Comparison of ENCODE assay signal across 23 cellular contexts in the genomic region with DNA sequence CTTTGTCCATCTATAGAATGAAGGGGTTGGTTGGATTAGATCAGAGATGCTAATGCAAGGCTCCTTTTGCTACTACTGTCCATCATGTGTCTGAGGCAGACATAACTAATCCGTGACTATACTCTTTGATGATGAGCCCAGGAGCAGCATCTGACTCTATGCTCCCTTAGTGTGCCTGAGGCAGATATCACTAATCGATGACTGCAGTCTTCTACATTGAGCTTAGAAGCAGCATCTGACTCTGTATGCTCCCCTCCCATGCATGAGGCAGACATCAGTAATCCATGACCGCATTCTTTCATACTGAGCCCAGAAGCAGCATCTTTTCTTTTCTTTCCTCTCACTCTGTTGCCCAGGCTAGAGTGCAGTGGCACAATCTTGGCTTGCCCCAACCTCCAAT. TPM values are rescaled to one million over a fixed set of nuclear protein-coding genes. Genes with fewer than 3 reads are reported as not detected.
DNase-seq lines count a peak whose midpoint lies in the region; ATAC-seq, FAIRE-seq and TF ChIP-seq lines count a peak whose summit lies in the region.
"Had no signal": no experiment of that assay in that cellular context is flagged by ENCODE, and none has a peak within 500 bp of the region (broad histone marks: within the 10 kb centered on the region; RNA-seq: fewer than 3 reads in every experiment).

No MANE protein-coding gene starts in this region.

- H3K4me3 ChIP-seq in HEK293 (ENCODE audit: low read depth, low read length) (no peak overlapping the region), K562 (no peak overlapping the region)
- H3K4me3 ChIP-seq: SJSA1 had no signal

- H3K27ac ChIP-seq in HEK293 (ENCODE audit: extremely low read depth, low read depth, low read length) (no peak overlapping the region), K562 (ENCODE audit: extremely low read depth, low read depth, low read length) (no peak overlapping the region)
- H3K27ac ChIP-seq: SJSA1 had no signal

- CTCF ChIA-PET in HEK293 (lab: Yijun Ruan, JAX) (interaction anchor here (0.6 kb wide), 1 partner anchor 127 kb away, joined by 3 read pairs; no protein-coding TSS in a partner anchor), K562 (lab: Yijun Ruan, JAX; ENCODE audit: low intra/inter-chr PET ratio) (no interaction called here)

- 60% methylated on average over 3 of the region's 3 CpGs for WGBS in K562 (ENCODE audit: insufficient coverage, low coverage, missing lambda C conversion rate)

- H3K9me1 ChIP-seq in K562 (ENCODE audit: control insufficient read depth, insufficient read depth, low read length): no peaks in the 10 kb centered on the region

- DNase-seq in D341Med (ENCODE audit: low spot score): peak; percentile 1
- DNase-seq in K562 (ENCODE audit: extremely low read depth in 1 of 4, low spot score in 3 of 4): no peak
- DNase-seq in kidney tubule cell (ENCODE audit: low spot score): peak; percentile 20
- no peak for DNase-seq in nucleus accumbens (lab: John Stamatoyannopoulos, UW)
- DNase-seq in NCI-H2171 (lab: John Stamatoyannopoulos, UW): no peak
- DNase-seq: H7, KG1, MV-4-11, NCI-H1105 treated with DMSO at 0.1 percent for 48 hours, NCI-H2081, NCI-H2171 treated with DMSO at 0.1 percent for 48 hours, NCI-H446, NCI-H526 had no signal

- no peak overlapping the region for H3K9ac ChIP-seq in K562 (ENCODE audit: insufficient read depth in 1 of 2, low read depth in 2 of 2, low read length in 2 of 2)

- H3K9me3 ChIP-seq in HEK293 (ENCODE audit: control insufficient read depth, insufficient read depth, low read depth, low read length): no peaks in the 10 kb centered on the region
- H3K9me3 ChIP-seq in K562 (replicated peaks; ENCODE audit: control insufficient read depth, insufficient read depth, low read depth, low read length): no peaks in the 10 kb centered on the region
- H3K9me3 ChIP-seq: SJSA1 had no signal

- no peaks in the 10 kb centered on the region for H3K27me3 ChIP-seq in K562 (ENCODE audit: control insufficient read depth in 2 of 2, insufficient read depth in 2 of 2, low read length in 2 of 2)
- H3K27me3 ChIP-seq: SJSA1 had no signal

- no peak for TF ChIP-seq RAD21 in K562 (CRISPR knock-in tag; conservative IDR thresholded peaks at IDR 0.05 in 1 of 2, IDR thresholded peaks at IDR 0.05 in 1 of 2)

- in situ Hi-C loops in K562 (cut with MboI): no loop called here

- TF ChIP-seq EP300 in K562 (IDR thresholded peaks at IDR 0.05; ENCODE audit: low read length): no peak

- POLR2A ChIA-PET in HEK293 (lab: Yijun Ruan, JAX): no interaction called here
- POLR2A ChIA-PET in K562 (lab: Yijun Ruan, JAX): no interaction called here

- no peak overlapping the region for H3K4me2 ChIP-seq in K562 (ENCODE audit: insufficient read depth, low read length)

- H3K4me1 ChIP-seq in HEK293 (ENCODE audit: control insufficient read depth, insufficient read depth, low read length) (no peaks in the 10 kb centered on the region), K562 (replicated peaks in 1 of 2; ENCODE audit: control insufficient read depth in 2 of 2, insufficient read depth in 2 of 2, low read length in 2 of 2) (peaks cover 21 to 32% of the 10 kb centered on the region in 2 experiments)

- H3K79me2 ChIP-seq in K562 (ENCODE audit: control insufficient read depth, insufficient read depth, low read length): no peaks in the 10 kb centered on the region

- no TSS peak for BruUV-seq in K562 (replicated peaks; lab: Mats Ljungman, UMichigan)

- no peak for TF ChIP-seq CTCF in HEK293 (tag by site-specific recombination; IDR thresholded peaks at IDR 0.05)
- TF ChIP-seq CTCF in K562 (IDR thresholded peaks at IDR 0.05 in 2 of 3, conservative IDR thresholded peaks at IDR 0.05 in 1 of 3; ENCODE audit: insufficient read depth in 2 of 3, low read depth in 1 of 3, low read length in 3 of 3): no peak

- TF ChIP-seq POLR2A in K562 (conservative IDR thresholded peaks at IDR 0.05): no peak

- FAIRE-seq in K562 (lab: Jason Lieb, UNC): no peak
- FAIRE-seq: A204.1, HepG2, RCC 7860 had no signal

- no peak overlapping the region for H2AFZ ChIP-seq in K562 (ENCODE audit: low read depth, low read length)

- no peak for ATAC-seq in K562
- no peak for ATAC-seq in HG03571 (IDR thresholded peaks at IDR 0.05; ENCODE audit: unreplicated experiment)
- no peak for ATAC-seq in GM21619 (IDR thresholded peaks at IDR 0.05; ENCODE audit: unreplicated experiment)
- ATAC-seq: HepG2, Right ventricle myocardium inferior had no signal

- H3K36me3 ChIP-seq in HEK293 (ENCODE audit: control insufficient read depth in 2 of 2, insufficient read depth in 1 of 2, low read length in 2 of 2) (peaks cover 0 to 6% of the 10 kb centered on the region in 2 experiments; a peak in 1 of 3 replicates), K562 (ENCODE audit: control insufficient read depth, insufficient read depth, low read length) (no peaks in the 10 kb centered on the region)
- H3K36me3 ChIP-seq: SJSA1 had no signal

- intact Hi-C loops in K562 (cut with micrococcal nuclease): no loop called here

- H4K20me1 ChIP-seq in K562 (replicated peaks; ENCODE audit: control insufficient read depth, insufficient read depth, low read length): no peaks in the 10 kb centered on the region

RNA-seq across cellular contexts. Expression of a gene that starts 4.2 kb away (rescaled TPM):
- total RNA-seq in K562 (2011; cell fraction: chromatin; rRNA removed; ENCODE audit: low replicate concordance): 4.2 and 11.1 TPM in 2 replicates
- total RNA-seq in K562 (2011; cell fraction: nucleolus; rRNA removed): 6.1 and 8.5 TPM in 2 replicates
- total RNA-seq in K562 (2011; cell fraction: nucleoplasm; rRNA removed): 4.6 and 5.1 TPM in 2 replicates
- total RNA-seq in K562 (2014; rRNA removed): 1.4 and 1.6 TPM in 2 replicates
- total RNA-seq in K562 (2014; rRNA removed; fragmentation: Illumina TruSeq; extraction: Trizol): 1.3 and 1.4 TPM in 2 replicates
- total RNA-seq in K562 (2015; rRNA removed; fragmentation: Illumina TruSeq; extraction: Trizol): 1.9 and 2.1 TPM in 2 replicates
- total RNA-seq in K562 (2021): 1.4 and 2.0 TPM in 2 replicates
- 1.2 and 1.7 TPM in 2 replicates for polyA plus RNA-seq in K562 (2011; rRNA removed)
- polyA plus RNA-seq in K562 (2011; cell fraction: cytosol; rRNA removed): 1.7 and 4.4 TPM in 2 replicates
- polyA plus RNA-seq in K562 (2011; cell fraction: nucleus; rRNA removed): 1.0 and 1.9 TPM in 2 replicates
- 3.4 and 5.8 TPM in 2 replicates for polyA plus RNA-seq in K562 (2012)
- 2.5 and 2.7 TPM in 2 replicates for polyA plus RNA-seq in K562 (2014; fragmentation: Illumina TruSeq; extraction: Trizol)
- 1 to 10 TPM; 4.8 to 5.4 TPM for polyA plus RNA-seq in K562 (2014; fragmentation: Nextera tagmentation; extraction: Ambion mirVana)
- 0.88 and 1.5 TPM in 2 replicates for polyA plus RNA-seq in K562 (2014; rRNA removed)
- 0.63 and 1.9 TPM in 2 replicates for polyA minus RNA-seq in K562 (2011; rRNA and poly(A)+ RNA removed)
- polyA minus RNA-seq in K562 (2011; cell fraction: cytosol; rRNA and poly(A)+ RNA removed): 2.4 TPM in 1 of 2 replicates, not detected in the other
- polyA minus RNA-seq in K562 (2011; cell fraction: nucleus; rRNA and poly(A)+ RNA removed): 0.78 and 1.8 TPM in 2 replicates

RNA-seq across cellular contexts. Expression of a gene that starts 19.5 kb away (rescaled TPM):
- total RNA-seq in K562 (2011; cell fraction: chromatin; rRNA removed; ENCODE audit: low replicate concordance): 71.4 and 154 TPM in 2 replicates
- 93.2 and 100 TPM in 2 replicates for total RNA-seq in K562 (2011; cell fraction: nucleolus; rRNA removed)
- 58.0 and 70.3 TPM in 2 replicates for total RNA-seq in K562 (2011; cell fraction: nucleoplasm; rRNA removed)
- 154 and 158 TPM in 2 replicates for total RNA-seq in K562 (2014; rRNA removed)
- total RNA-seq in K562 (2014; rRNA removed; fragmentation: Illumina TruSeq; extraction: Trizol): 83.0 and 89.9 TPM in 2 replicates
- 117 and 126 TPM in 2 replicates for total RNA-seq in K562 (2015; rRNA removed; fragmentation: Illumina TruSeq; extraction: Trizol)
- total RNA-seq in K562 (2021): 136 and 151 TPM in 2 replicates
- 85.2 and 95.3 TPM in 2 replicates for polyA plus RNA-seq in K562 (2011; rRNA removed)
- 105 and 226 TPM in 2 replicates for polyA plus RNA-seq in K562 (2011; cell fraction: cytosol; rRNA removed)
- polyA plus RNA-seq in K562 (2011; cell fraction: nucleus; rRNA removed): 99.8 and 134 TPM in 2 replicates
- polyA plus RNA-seq in K562 (2012): 61.0 and 83.5 TPM in 2 replicates
- 117 and 127 TPM in 2 replicates for polyA plus RNA-seq in K562 (2014; fragmentation: Illumina TruSeq; extraction: Trizol)
- 1 to 10 TPM; 6.5 to 8.2 TPM for polyA plus RNA-seq in K562 (2014; fragmentation: Nextera tagmentation; extraction: Ambion mirVana)
- polyA plus RNA-seq in K562 (2014; rRNA removed): 83.8 and 94.3 TPM in 2 replicates
- polyA minus RNA-seq in K562 (2011; rRNA and poly(A)+ RNA removed): 104 and 142 TPM in 2 replicates
- 65.7 and 82.8 TPM in 2 replicates for polyA minus RNA-seq in K562 (2011; cell fraction: cytosol; rRNA and poly(A)+ RNA removed)
- 48.7 and 75.2 TPM in 2 replicates for polyA minus RNA-seq in K562 (2011; cell fraction: nucleus; rRNA and poly(A)+ RNA removed)

RNA-seq across cellular contexts. Expression of a gene that starts 24.4 kb away (rescaled TPM):
- 1.3 and 3.7 TPM in 2 replicates for total RNA-seq in K562 (2011; cell fraction: chromatin; rRNA removed; ENCODE audit: low replicate concordance)
- total RNA-seq in K562 (2011; cell fraction: nucleolus; rRNA removed): 2.9 and 4.3 TPM in 2 replicates
- total RNA-seq in K562 (2011; cell fraction: nucleoplasm; rRNA removed): 2.7 TPM in 2 replicates
- 1.6 and 2.3 TPM in 2 replicates for total RNA-seq in K562 (2014; rRNA removed)
- 0.32 and 0.36 TPM in 2 replicates for total RNA-seq in K562 (2014; rRNA removed; fragmentation: Illumina TruSeq; extraction: Trizol)
- total RNA-seq in K562 (2015; rRNA removed; fragmentation: Illumina TruSeq; extraction: Trizol): 0.83 and 1.0 TPM in 2 replicates
- 1.6 and 1.7 TPM in 2 replicates for total RNA-seq in K562 (2021)
- 0.79 and 0.88 TPM in 2 replicates for polyA plus RNA-seq in K562 (2011; rRNA removed)
- polyA plus RNA-seq in K562 (2011; cell fraction: cytosol; rRNA removed): 0.86 and 3.2 TPM in 2 replicates
- 0.44 and 0.95 TPM in 2 replicates for polyA plus RNA-seq in K562 (2011; cell fraction: nucleus; rRNA removed)
- polyA plus RNA-seq in K562 (2012): 1.1 and 1.5 TPM in 2 replicates
- polyA plus RNA-seq in K562 (2014; fragmentation: Illumina TruSeq; extraction: Trizol): 0.54 and 0.58 TPM in 2 replicates
- under 1 TPM in 1 of 2 experiments, not detected in 1; 0.06 TPM for polyA plus RNA-seq in K562 (2014; fragmentation: Nextera tagmentation; extraction: Ambion mirVana)
- 1.1 TPM in 2 replicates for polyA plus RNA-seq in K562 (2014; rRNA removed)
- 0.36 and 0.46 TPM in 2 replicates for polyA minus RNA-seq in K562 (2011; rRNA and poly(A)+ RNA removed)
- 0.91 and 1.5 TPM in 2 replicates for polyA minus RNA-seq in K562 (2011; cell fraction: cytosol; rRNA and poly(A)+ RNA removed)
- 1.1 and 1.3 TPM in 2 replicates for polyA minus RNA-seq in K562 (2011; cell fraction: nucleus; rRNA and poly(A)+ RNA removed)

RNA-seq across cellular contexts. Expression of a gene that starts 36.7 kb away (rescaled TPM):
- 1.4 TPM in 1 of 2 replicates, not detected in the other for total RNA-seq in K562 (2011; cell fraction: chromatin; rRNA removed; ENCODE audit: low replicate concordance)
- total RNA-seq in K562 (2011; cell fraction: nucleolus; rRNA removed): 3.0 and 3.9 TPM in 2 replicates
- total RNA-seq in K562 (2011; cell fraction: nucleoplasm; rRNA removed): 1.5 and 1.6 TPM in 2 replicates
- 0.45 and 1.3 TPM in 2 replicates for total RNA-seq in K562 (2014; rRNA removed)
- total RNA-seq in K562 (2014; rRNA removed; fragmentation: Illumina TruSeq; extraction: Trizol): 0.15 TPM in 1 of 2 replicates, not detected in the other
- total RNA-seq in K562 (2015; rRNA removed; fragmentation: Illumina TruSeq; extraction: Trizol): 0.38 and 0.43 TPM in 2 replicates
- 1.5 and 1.6 TPM in 2 replicates for total RNA-seq in K562 (2021)
- polyA plus RNA-seq in K562 (2011; rRNA removed): 0.10 and 0.79 TPM in 2 replicates
- polyA plus RNA-seq in K562 (2011; cell fraction: cytosol; rRNA removed): 1.1 and 1.7 TPM in 2 replicates
- polyA plus RNA-seq in K562 (2011; cell fraction: nucleus; rRNA removed): 0.40 and 0.63 TPM in 2 replicates
- polyA plus RNA-seq in K562 (2012): 0.83 and 2.2 TPM in 2 replicates
- 0.22 and 0.72 TPM in 2 replicates for polyA plus RNA-seq in K562 (2014; fragmentation: Illumina TruSeq; extraction: Trizol)
- polyA plus RNA-seq in K562 (2014; fragmentation: Nextera tagmentation; extraction: Ambion mirVana): under 1 TPM in 1 of 2 experiments, not detected in 1; 0.03 TPM
- 0.80 and 1.9 TPM in 2 replicates for polyA plus RNA-seq in K562 (2014; rRNA removed)
- polyA minus RNA-seq in K562 (2011; rRNA and poly(A)+ RNA removed): 0.25 TPM in 1 of 2 replicates, not detected in the other
- 1.1 TPM in 1 of 2 replicates, not detected in the other for polyA minus RNA-seq in K562 (2011; cell fraction: cytosol; rRNA and poly(A)+ RNA removed)
- polyA minus RNA-seq in K562 (2011; cell fraction: nucleus; rRNA and poly(A)+ RNA removed): 0.13 and 0.33 TPM in 2 replicates
- total RNA-seq: B cell, OCI-LY7, SJSA1 had no signal

RNA-seq across cellular contexts. Expression of a gene that starts 56.5 kb away (rescaled TPM):
- 6.0 and 6.8 TPM in 2 replicates for total RNA-seq in K562 (2011; cell fraction: chromatin; rRNA removed; ENCODE audit: low replicate concordance)
- total RNA-seq in K562 (2011; cell fraction: nucleolus; rRNA removed): 5.1 and 6.8 TPM in 2 replicates
- total RNA-seq in K562 (2011; cell fraction: nucleoplasm; rRNA removed): 4.5 and 6.7 TPM in 2 replicates
- total RNA-seq in K562 (2014; rRNA removed): 1.00 and 2.4 TPM in 2 replicates
- 1.3 and 1.5 TPM in 2 replicates for total RNA-seq in K562 (2014; rRNA removed; fragmentation: Illumina TruSeq; extraction: Trizol)
- 1.5 and 1.7 TPM in 2 replicates for total RNA-seq in K562 (2015; rRNA removed; fragmentation: Illumina TruSeq; extraction: Trizol)
- 2.0 and 2.6 TPM in 2 replicates for total RNA-seq in K562 (2021)
- 3.7 and 4.4 TPM in 2 replicates for polyA plus RNA-seq in K562 (2011; rRNA removed)
- polyA plus RNA-seq in K562 (2011; cell fraction: cytosol; rRNA removed): 6.9 and 8.2 TPM in 2 replicates
- 3.4 and 3.8 TPM in 2 replicates for polyA plus RNA-seq in K562 (2011; cell fraction: nucleus; rRNA removed)
- polyA plus RNA-seq in K562 (2012): 1.6 and 2.5 TPM in 2 replicates
- polyA plus RNA-seq in K562 (2014; fragmentation: Illumina TruSeq; extraction: Trizol): 1.7 and 2.0 TPM in 2 replicates
- polyA plus RNA-seq in K562 (2014; fragmentation: Nextera tagmentation; extraction: Ambion mirVana): 1 to 10 TPM; 1.1 to 1.3 TPM
- 1.2 and 3.1 TPM in 2 replicates for polyA plus RNA-seq in K562 (2014; rRNA removed)
- polyA minus RNA-seq in K562 (2011; rRNA and poly(A)+ RNA removed): 3.0 and 4.3 TPM in 2 replicates
- polyA minus RNA-seq in K562 (2011; cell fraction: cytosol; rRNA and poly(A)+ RNA removed): 1.4 and 3.4 TPM in 2 replicates
- 2.0 and 3.2 TPM in 2 replicates for polyA minus RNA-seq in K562 (2011; cell fraction: nucleus; rRNA and poly(A)+ RNA removed)

Comparison
In these comparisons a context has a peak if more than half of its experiments do, and no peak if none do; other contexts are left out.
1. DNase-seq: peak in D341Med (single experiment) and kidney tubule cell (single experiment); none in K562 (0 of 4), nucleus accumbens (0 of 56) and NCI-H2171 (single experiment).